8 cellular contexts compared by ENCODE assay signal in genomic region chr15:100341662-100342560, GRCh38. TPM values are rescaled to one million over a fixed set of nuclear protein-coding genes. Genes with fewer than 3 reads are reported as not detected.
DNase-seq lines count a peak whose midpoint lies in the region; ATAC-seq and TF ChIP-seq lines count a peak whose summit lies in the region.

Gene ADAMTS17 (minus strand): TSS chr15:100341975. CDS start chr15:100341899, 76 bp downstream.

- H3K9me3 ChIP-seq in CD4-positive, alpha-beta T cell (ENCODE audit: control insufficient read depth, low read length): no peaks in the 10 kb centered on the region
- H3K9me3 ChIP-seq in neural cell (ENCODE audit: low read length): no peaks in the 10 kb centered on the region

- peak; percentile 92 for TF ChIP-seq CTCF in CD4-positive, alpha-beta T cell (IDR thresholded peaks at IDR 0.05)
- peak; percentile 67 for TF ChIP-seq CTCF in foreskin fibroblast (IDR thresholded peaks at IDR 0.05; ENCODE audit: low read depth, low read length)
- TF ChIP-seq CTCF in neural cell (IDR thresholded peaks at IDR 0.05; ENCODE audit: poor library complexity, severe bottlenecking): peak; percentile 99

- peak; percentile 85 for TF ChIP-seq RAD21 in neural cell (conservative IDR thresholded peaks at IDR 0.05)

- peak within 1 kb of the TSS; percentile 48 for H3K9ac ChIP-seq in neural cell (ENCODE audit: low read length)

- no peaks in the 10 kb centered on the region for H3K27me3 Mint-ChIP-seq in CD4-positive, alpha-beta T cell

- H3K4me3 ChIP-seq in foreskin fibroblast (ENCODE audit: low read depth in 1 of 2, low read length in 2 of 2) (peak within 1 kb of the TSS; percentile 18 to 24), neural cell (ENCODE audit: low read length) (peak within 1 kb of the TSS; percentile 83)

- H2AFZ ChIP-seq in neural cell (ENCODE audit: low read depth, low read length): peak within 1 kb of the TSS; percentile 51

- no peaks in the 10 kb centered on the region for H3K27me3 ChIP-seq in CD4-positive, alpha-beta T cell (ENCODE audit: control insufficient read depth, insufficient read depth, low read length)
- H3K27me3 ChIP-seq in neural cell (ENCODE audit: insufficient read depth, low read depth, low read length): peaks cover 59% of the 10 kb centered on the region

- peak within 1 kb of the TSS; percentile 55 for H3K4me2 ChIP-seq in neural cell (ENCODE audit: low read length)

- no peaks in the 10 kb centered on the region for H3K79me2 ChIP-seq in neural cell (replicated peaks; ENCODE audit: insufficient read depth, low read length)

- POLR2A ChIA-PET in CD4-positive, alpha-beta T cell (lab: Charles Lee): interaction anchor here (0.9 to 3.2 kb wide), 8 partner anchors 9 to 901 kb away, joined by 3 to 17 read pairs (median 4); partner anchors contain the start of genes ASB7 and LINS1

- no peaks in the 10 kb centered on the region for H3K36me3 ChIP-seq in neural cell (ENCODE audit: insufficient read depth, low read length)

- no peaks in the 10 kb centered on the region for H3K9me3 Mint-ChIP-seq in CD4-positive, alpha-beta T cell

- H3K4me3 Mint-ChIP-seq in CD4-positive, alpha-beta T cell: peak within 1 kb of the TSS; percentile 88

- H3K36me3 Mint-ChIP-seq in CD4-positive, alpha-beta T cell (ENCODE audit: low read depth): no peaks in the 10 kb centered on the region

- no peak within 1 kb of the TSS for H3K27ac ChIP-seq in CD4-positive, alpha-beta T cell (ENCODE audit: low read depth, low read length)
- H3K27ac ChIP-seq in neural cell (ENCODE audit: low read length): no peak within 1 kb of the TSS

- intact Hi-C loops in CD4-positive, alpha-beta T cell (cut with DNase I, micrococcal nuclease): loop anchor here (1.0 to 10.0 kb wide), 7 partner anchors 230 to 1695 kb away; partner anchors contain the start of genes ASB7 (in 2 of the 2), LINS1 (in 2 of the 2), IGF1R (in 1 of the 2) and SELENOS (in 1 of the 2)

- peak; percentile 10 for TF ChIP-seq EP300 in neural cell (conservative IDR thresholded peaks at IDR 0.05; ENCODE audit: poor library complexity, severe bottlenecking)

- no peak within 1 kb of the TSS for H3K27ac Mint-ChIP-seq in CD4-positive, alpha-beta T cell

- peak; percentile 89 to 94 (median 92) for DNase-seq in CD4-positive, alpha-beta T cell
- peak; percentile 98 for DNase-seq in HT-29 (ENCODE audit: low spot score)
- peak; percentile 60 for DNase-seq in RPMI8226
- DNase-seq in activated gamma-delta T cell (lab: John Stamatoyannopoulos, UW): peak; percentile 68
- peak; percentile 77 to 86 for DNase-seq in foreskin fibroblast
- DNase-seq in stimulated activated naive CD4-positive, alpha-beta T cell treated with Interleukin-2 at 50 U/mL for 16 hours (lab: John Stamatoyannopoulos, UW): peak; percentile 96

- peak; percentile 96 for ATAC-seq in CD4-positive, alpha-beta T cell (ENCODE audit: poor library complexity)
- ATAC-seq in GM19468 (IDR thresholded peaks at IDR 0.05; ENCODE audit: extremely low read depth, unreplicated experiment): peak; percentile 90

- H4K20me1 ChIP-seq in neural cell (ENCODE audit: insufficient read depth): no peaks in the 10 kb centered on the region

- no peaks in the 10 kb centered on the region for H3F3A ChIP-seq in neural cell (ENCODE audit: insufficient read depth, low read length, poor library complexity, severe bottlenecking)

- H3K9me2 ChIP-seq in neural cell (ENCODE audit: insufficient read depth, low read length): no peaks in the 10 kb centered on the region

- CTCF ChIA-PET in CD4-positive, alpha-beta T cell (lab: Charles Lee): interaction anchor here (0.6 to 6.9 kb wide), 15 partner anchors 9 to 586 kb away, joined by 3 to 99 read pairs (median 4); partner anchors contain the start of genes ASB7 and LINS1

- peaks cover 14% of the 10 kb centered on the region for H3K4me1 Mint-ChIP-seq in CD4-positive, alpha-beta T cell (ENCODE audit: low read depth)

TF ChIP-seq in neural cell, 6 proteins besides CTCF, POLR2A, EP300 and RAD21:
- TF ChIP-seq EZH2 (IDR thresholded peaks at IDR 0.05; ENCODE audit: borderline replicate concordance, insufficient read depth, low read length, poor library complexity, severe bottlenecking) (no peak), MXI1 (conservative IDR thresholded peaks at IDR 0.05; ENCODE audit: poor library complexity, severe bottlenecking) (peak; percentile 90), SMC3 (conservative IDR thresholded peaks at IDR 0.05; ENCODE audit: poor library complexity) (peak; percentile 92), POLR2AphosphoS5 (IDR thresholded peaks at IDR 0.05) (peak; percentile 25), TAF1 (IDR thresholded peaks at IDR 0.05; ENCODE audit: low read depth) (peak; percentile 42)
- TF ChIP-seq, protein P1, sequence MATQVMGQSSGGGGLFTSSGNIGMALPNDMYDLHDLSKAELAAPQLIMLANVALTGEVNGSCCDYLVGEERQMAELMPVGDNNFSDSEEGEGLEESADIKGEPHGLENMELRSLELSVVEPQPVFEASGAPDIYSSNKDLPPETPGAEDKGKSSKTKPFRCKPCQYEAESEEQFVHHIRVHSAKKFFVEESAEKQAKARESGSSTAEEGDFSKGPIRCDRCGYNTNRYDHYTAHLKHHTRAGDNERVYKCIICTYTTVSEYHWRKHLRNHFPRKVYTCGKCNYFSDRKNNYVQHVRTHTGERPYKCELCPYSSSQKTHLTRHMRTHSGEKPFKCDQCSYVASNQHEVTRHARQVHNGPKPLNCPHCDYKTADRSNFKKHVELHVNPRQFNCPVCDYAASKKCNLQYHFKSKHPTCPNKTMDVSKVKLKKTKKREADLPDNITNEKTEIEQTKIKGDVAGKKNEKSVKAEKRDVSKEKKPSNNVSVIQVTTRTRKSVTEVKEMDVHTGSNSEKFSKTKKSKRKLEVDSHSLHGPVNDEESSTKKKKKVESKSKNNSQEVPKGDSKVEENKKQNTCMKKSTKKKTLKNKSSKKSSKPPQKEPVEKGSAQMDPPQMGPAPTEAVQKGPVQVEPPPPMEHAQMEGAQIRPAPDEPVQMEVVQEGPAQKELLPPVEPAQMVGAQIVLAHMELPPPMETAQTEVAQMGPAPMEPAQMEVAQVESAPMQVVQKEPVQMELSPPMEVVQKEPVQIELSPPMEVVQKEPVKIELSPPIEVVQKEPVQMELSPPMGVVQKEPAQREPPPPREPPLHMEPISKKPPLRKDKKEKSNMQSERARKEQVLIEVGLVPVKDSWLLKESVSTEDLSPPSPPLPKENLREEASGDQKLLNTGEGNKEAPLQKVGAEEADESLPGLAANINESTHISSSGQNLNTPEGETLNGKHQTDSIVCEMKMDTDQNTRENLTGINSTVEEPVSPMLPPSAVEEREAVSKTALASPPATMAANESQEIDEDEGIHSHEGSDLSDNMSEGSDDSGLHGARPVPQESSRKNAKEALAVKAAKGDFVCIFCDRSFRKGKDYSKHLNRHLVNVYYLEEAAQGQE (IDR thresholded peaks at IDR 0.05; ENCODE audit: borderline replicate concordance): peak; percentile 44

RNA-seq across cellular contexts. Expression of gene ADAMTS17, which starts in this region (rescaled TPM):
- total RNA-seq in CD4-positive, alpha-beta T cell: 10 to 100 TPM in 1 of 2 experiments, 1 to 10 TPM in 1; 9.9 to 13.2 TPM
- total RNA-seq in HT-29 (2014; rRNA removed; shearing (Covaris generic)): 3.0 and 4.2 TPM in 2 replicates
- 0.04 TPM in 1 of 2 replicates, not detected in the other for polyA plus RNA-seq in neural cell
- polyA minus RNA-seq in neural cell: 1.0 and 1.9 TPM in 2 replicates
